21 cellular contexts compared by ENCODE assay signal in genomic region chr10:77782328-77783061, GRCh38.
"Had no signal": no experiment of that assay in that cellular context is flagged by ENCODE, and none has a peak within 500 bp of the region (broad histone marks: within the 10 kb centered on the region; RNA-seq: fewer than 3 reads in every experiment).

No MANE protein-coding gene starts in this region.

- H3K9me3 Mint-ChIP-seq: natural killer cell treated with Interleukin-12 subunit alpha and Interleukin-12 subunit beta and Interleukin-15 and Interleukin-18, amount 100 ng/mL, for 72 hours had no signal

- H3K4me1 Mint-ChIP-seq: activated CD8-positive, alpha-beta memory T cell treated with anti-CD3 and anti-CD28 coated beads, Interleukin-2, amount 10 ng/mL, durations not matched to agents 7 days and 5 days; endodermal cell had no signal

- H3K36me3 Mint-ChIP-seq: activated CD4-positive, alpha-beta memory T cell treated with anti-CD3 and anti-CD28 coated beads for 36 hours; activated CD8-positive, alpha-beta memory T cell treated with anti-CD3 and anti-CD28 coated beads, Interleukin-2, amount 10 ng/mL, durations not matched to agents 7 days and 5 days; activated naive CD4-positive, alpha-beta T cell treated with anti-CD3 and anti-CD28 coated beads, Interleukin-2, amount 50 U/mL, for 72 hours had no signal

- H3K27me3 ChIP-seq: hepatocyte, pancreas, sigmoid colon, spleen, upper lobe of right lung had no signal

- H3K27me3 Mint-ChIP-seq: activated CD4-positive, alpha-beta memory T cell treated with anti-CD3 and anti-CD28 coated beads for 36 hours; natural killer cell treated with Interleukin-12 subunit alpha and Interleukin-12 subunit beta and Interleukin-15 and Interleukin-18, amount 100 ng/mL, for 72 hours had no signal

- ATAC-seq: activated CD8-positive, alpha-beta memory T cell treated with anti-CD3 and anti-CD28 coated beads, Interleukin-2, amount 10 ng/mL, durations not matched to agents 7 days and 5 days; activated naive CD4-positive, alpha-beta T cell treated with anti-CD3 and anti-CD28 coated beads, Interleukin-2, amount 50 U/mL, for 72 hours; natural killer cell treated with Interleukin-12 subunit alpha and Interleukin-12 subunit beta and Interleukin-15 and Interleukin-18, amount 100 ng/mL, for 72 hours; pancreas; upper lobe of right lung had no signal

- H3K27ac Mint-ChIP-seq: activated CD4-positive, alpha-beta memory T cell treated with anti-CD3 and anti-CD28 coated beads for 36 hours; activated CD8-positive, alpha-beta memory T cell treated with anti-CD3 and anti-CD28 coated beads, Interleukin-2, amount 10 ng/mL, durations not matched to agents 7 days and 5 days; activated naive CD4-positive, alpha-beta T cell treated with anti-CD3 and anti-CD28 coated beads, Interleukin-2, amount 50 U/mL, for 72 hours; activated T-helper 1 cell treated with anti-CD3 and anti-CD28 coated beads, Interleukin-12 subunit alpha, Interleukin-12 subunit beta, Interleukin-2, Interleukin-4 antibody, amounts not matched to agents 30 ng/mL and 10 ng/mL and 1 ng/mL, durations not matched to agents 14 hours and 24 hours and 36 hours; endodermal cell; natural killer cell treated with Interleukin-12 subunit alpha and Interleukin-12 subunit beta and Interleukin-15 and Interleukin-18, amount 100 ng/mL, for 72 hours had no signal

- H3K36me3 ChIP-seq: pancreas had no signal

- DNase-seq: activated CD4-positive, alpha-beta memory T cell treated with anti-CD3 and anti-CD28 coated beads for 36 hours; activated CD4-positive, alpha-beta T cell treated with anti-CD3 and anti-CD28 coated beads for 48 hours; activated CD8-positive, alpha-beta memory T cell treated with anti-CD3 and anti-CD28 coated beads, Interleukin-2, amount 10 ng/mL, durations not matched to agents 7 days and 5 days; cerebellar nuclear complex; cortex of kidney; endodermal cell; foreskin melanocyte; glutamatergic neuron; left ventricle myocardium inferior; pancreas; sigmoid colon; SK-N-SH; spleen; stimulated activated CD4-positive, alpha-beta T cell treated with anti-CD3 and anti-CD28 coated beads, Interleukin-4, amount 100 ng/mL, for 1 hour; stimulated activated naive CD4-positive, alpha-beta T cell treated with Interleukin-2 at 50 U/mL for 16 hours; upper lobe of right lung had no signal

- H3K79me2 ChIP-seq: hepatocyte had no signal

- H3K4me3 Mint-ChIP-seq: activated CD4-positive, alpha-beta memory T cell treated with anti-CD3 and anti-CD28 coated beads for 36 hours; activated CD8-positive, alpha-beta memory T cell treated with anti-CD3 and anti-CD28 coated beads, Interleukin-2, amount 10 ng/mL, durations not matched to agents 7 days and 5 days; activated T-helper 1 cell treated with anti-CD3 and anti-CD28 coated beads, Interleukin-12 subunit alpha, Interleukin-12 subunit beta, Interleukin-2, Interleukin-4 antibody, amounts not matched to agents 30 ng/mL and 10 ng/mL and 1 ng/mL, durations not matched to agents 14 hours and 24 hours and 36 hours; endodermal cell; natural killer cell treated with Interleukin-12 subunit alpha and Interleukin-12 subunit beta and Interleukin-15 and Interleukin-18, amount 100 ng/mL, for 72 hours had no signal

- H3K9ac ChIP-seq: SK-N-SH had no signal

- H3K27ac ChIP-seq: hepatocyte, left ventricle myocardium inferior, pancreas, sigmoid colon, spleen, thoracic aorta, upper lobe of right lung had no signal

- H3K4me2 ChIP-seq: hepatocyte, SK-N-SH had no signal

- H3K9me3 ChIP-seq: pancreas, sigmoid colon, SK-N-SH, thoracic aorta had no signal

- H3K4me3 ChIP-seq: hepatocyte, left ventricle myocardium inferior, pancreas, sigmoid colon, spleen, thoracic aorta, upper lobe of right lung had no signal

- FAIRE-seq: pancreas had no signal

- H3K4me1 ChIP-seq: left ventricle myocardium inferior, pancreas, spleen, upper lobe of right lung had no signal

- H2AFZ ChIP-seq: hepatocyte had no signal
